2 cellular contexts compared by ENCODE assay signal in the genomic region with DNA sequence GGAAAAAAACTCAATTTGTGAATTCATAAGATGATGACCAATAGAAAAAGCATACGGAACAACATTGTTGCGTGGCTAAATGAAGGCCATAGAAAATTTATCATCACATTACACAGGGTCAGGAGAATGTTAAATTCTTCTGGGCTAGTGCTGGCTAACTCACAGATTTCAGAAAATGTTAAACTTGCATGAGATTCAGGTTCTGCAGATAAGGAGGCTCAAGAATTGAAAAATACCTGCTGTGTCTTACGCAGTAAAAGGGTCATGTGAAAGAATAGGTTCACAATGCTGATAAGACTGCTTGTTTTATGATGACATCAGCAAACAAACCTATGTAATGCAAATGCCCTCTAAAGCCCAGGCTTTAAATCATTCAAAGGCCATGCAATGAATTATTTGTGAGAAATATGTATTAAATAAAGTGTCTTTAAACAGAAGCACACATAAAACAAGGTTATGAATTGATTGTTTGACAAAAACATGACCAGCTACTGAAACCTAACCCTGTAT.
TF ChIP-seq lines count a peak whose summit lies in the region.

No MANE protein-coding gene starts in this region.

TF ChIP-seq in IMR-90, 13 proteins besides CTCF, POLR2A, EP300 and RAD21 (continued from another document):
- TF ChIP-seq RFX5 (IDR thresholded peaks at IDR 0.05; ENCODE audit: low read depth, low read length): no peak

TF ChIP-seq in K562, 482 proteins besides CTCF, POLR2A, EP300 and RAD21:
- no peak for TF ChIP-seq ZNF766 (CRISPR knock-in tag; conservative IDR thresholded peaks at IDR 0.05)
- 0 out of 2 replicates have a peak, but pooled peaks have one; percentile 18 for TF ChIP-seq MAFG (tag; conservative IDR thresholded peaks at IDR 0.05)
- TF ChIP-seq TFE3 (CRISPR knock-in tag; IDR thresholded peaks at IDR 0.05): no peak
- TF ChIP-seq, protein P1, sequence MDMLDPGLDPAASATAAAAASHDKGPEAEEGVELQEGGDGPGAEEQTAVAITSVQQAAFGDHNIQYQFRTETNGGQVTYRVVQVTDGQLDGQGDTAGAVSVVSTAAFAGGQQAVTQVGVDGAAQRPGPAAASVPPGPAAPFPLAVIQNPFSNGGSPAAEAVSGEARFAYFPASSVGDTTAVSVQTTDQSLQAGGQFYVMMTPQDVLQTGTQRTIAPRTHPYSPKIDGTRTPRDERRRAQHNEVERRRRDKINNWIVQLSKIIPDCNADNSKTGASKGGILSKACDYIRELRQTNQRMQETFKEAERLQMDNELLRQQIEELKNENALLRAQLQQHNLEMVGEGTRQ (CRISPR knock-in tag; IDR thresholded peaks at IDR 0.05): no peak
- TF ChIP-seq SP1 (CRISPR knock-in tag; IDR thresholded peaks at IDR 0.05): no peak
- no peak for TF ChIP-seq ARID3B (CRISPR knock-in tag; IDR thresholded peaks at IDR 0.05; ENCODE audit: borderline replicate concordance)
- no peak for TF ChIP-seq ZC3H4 (CRISPR knock-in tag; IDR thresholded peaks at IDR 0.05; ENCODE audit: borderline replicate concordance)
- no peak for TF ChIP-seq FOXJ3 (CRISPR knock-in tag; IDR thresholded peaks at IDR 0.05)
TF ChIP-seq in K562: peak in this region for 1.
